In genomic region chrX:97482901-97483300, GRCh38 we compare ENCODE assay signal across 32 cellular contexts.
"Had no signal": no experiment of that assay in that cellular context is flagged by ENCODE, and none has a peak within 500 bp of the region (broad histone marks: within the 10 kb centered on the region; RNA-seq: fewer than 3 reads in every experiment).

No MANE protein-coding gene starts in this region.

- DNase-seq: activated CD4-positive, alpha-beta memory T cell treated with anti-CD3 and anti-CD28 coated beads, Interleukin-2, amount 10 ng/mL, durations not matched to agents 7 days and 5 days; activated CD4-positive, alpha-beta T cell treated with anti-CD3 and anti-CD28 coated beads for 1 hour; activated CD4-positive, alpha-beta T cell treated with anti-CD3 and anti-CD28 coated beads for 48 hours; activated CD4-positive, CD25-positive, alpha-beta regulatory T cell; activated CD8-positive, alpha-beta memory T cell treated with anti-CD3 and anti-CD28 coated beads for 24 hours; activated CD8-positive, alpha-beta memory T cell treated with anti-CD3 and anti-CD28 coated beads, Interleukin-2, amount 10 ng/mL, durations not matched to agents 7 days and 5 days; activated CD8-positive, alpha-beta memory T cell treated with anti-CD3 and anti-CD28 coated beads, Interleukin-2, amount 50 U/mL, for 48 hours; activated effector memory CD4-positive, alpha-beta T cell treated with Interleukin-2 at 50 U/mL for 16 hours; activated naive CD8-positive, alpha-beta T cell treated with anti-CD3 and anti-CD28 coated beads, Interleukin-2, amount 10 ng/mL, durations not matched to agents 7 days and 5 days; activated T-cell treated with anti-CD3 and anti-CD28 coated beads, Interleukin-2, amount 50 U/mL, for 48 hours; amygdala; body of pancreas; cerebellar nuclear complex; Kasumi-1; KG1; MG63; NCI-H1092; NCI-H1436 treated with DMSO at 0.1 percent for 48 hours; NCI-H1694 treated with DMSO at 0.1 percent for 48 hours; NCI-H2029; NCI-H345; NCI-H524 treated with DMSO at 0.1 percent for 48 hours; NK-92 treated with Interleukin-12 subunit alpha and Interleukin-12 subunit beta, amount 100 ng/mL, for 24 hours; Right ventricle myocardium superior; SW 1271; T-helper 1 cell; T-helper 2 cell; T-helper 9 cell had no signal

- H3K27ac ChIP-seq: ascending aorta, body of pancreas, breast epithelium, VCaP had no signal

- H3K4me3 Mint-ChIP-seq: activated CD4-positive, alpha-beta memory T cell treated with anti-CD3 and anti-CD28 coated beads, Interleukin-2, amount 10 ng/mL, durations not matched to agents 7 days and 5 days; activated CD8-positive, alpha-beta memory T cell treated with anti-CD3 and anti-CD28 coated beads, Interleukin-2, amount 10 ng/mL, durations not matched to agents 7 days and 5 days; activated naive CD4-positive, alpha-beta T cell treated with anti-CD3 and anti-CD28 coated beads, Interleukin-2, amount 50 U/mL, for 24 hours; activated naive CD8-positive, alpha-beta T cell treated with anti-CD3 and anti-CD28 coated beads, Interleukin-2, amount 10 ng/mL, durations not matched to agents 7 days and 5 days had no signal

- H3K27me3 ChIP-seq: ascending aorta, body of pancreas, MG63 had no signal

- H3K9me3 Mint-ChIP-seq: activated CD4-positive, alpha-beta memory T cell treated with anti-CD3 and anti-CD28 coated beads, Interleukin-2, amount 10 ng/mL, durations not matched to agents 7 days and 5 days; activated naive CD4-positive, alpha-beta T cell treated with anti-CD3 and anti-CD28 coated beads, Interleukin-2, amount 50 U/mL, for 24 hours; activated naive CD8-positive, alpha-beta T cell treated with anti-CD3 and anti-CD28 coated beads, Interleukin-2, amount 10 ng/mL, durations not matched to agents 7 days and 5 days had no signal

- H3K9me3 ChIP-seq: ascending aorta, body of pancreas, breast epithelium, MG63 had no signal

- H3K27ac Mint-ChIP-seq: activated CD4-positive, alpha-beta memory T cell treated with anti-CD3 and anti-CD28 coated beads, Interleukin-2, amount 10 ng/mL, durations not matched to agents 7 days and 5 days; activated CD8-positive, alpha-beta memory T cell treated with anti-CD3 and anti-CD28 coated beads, Interleukin-2, amount 10 ng/mL, durations not matched to agents 7 days and 5 days; activated naive CD4-positive, alpha-beta T cell treated with anti-CD3 and anti-CD28 coated beads, Interleukin-2, amount 50 U/mL, for 24 hours; activated naive CD8-positive, alpha-beta T cell treated with anti-CD3 and anti-CD28 coated beads, Interleukin-2, amount 10 ng/mL, durations not matched to agents 7 days and 5 days had no signal

- H3K4me3 ChIP-seq: ascending aorta, body of pancreas, breast epithelium, MG63 had no signal

- H3K36me3 ChIP-seq: ascending aorta, breast epithelium, MG63 had no signal

- H3K27me3 Mint-ChIP-seq: activated CD4-positive, alpha-beta memory T cell treated with anti-CD3 and anti-CD28 coated beads, Interleukin-2, amount 10 ng/mL, durations not matched to agents 7 days and 5 days; activated CD8-positive, alpha-beta memory T cell treated with anti-CD3 and anti-CD28 coated beads, Interleukin-2, amount 10 ng/mL, durations not matched to agents 7 days and 5 days; activated naive CD4-positive, alpha-beta T cell treated with anti-CD3 and anti-CD28 coated beads, Interleukin-2, amount 50 U/mL, for 24 hours; activated naive CD8-positive, alpha-beta T cell treated with anti-CD3 and anti-CD28 coated beads, Interleukin-2, amount 10 ng/mL, durations not matched to agents 7 days and 5 days had no signal

- H3K4me1 Mint-ChIP-seq: activated CD4-positive, alpha-beta memory T cell treated with anti-CD3 and anti-CD28 coated beads, Interleukin-2, amount 10 ng/mL, durations not matched to agents 7 days and 5 days; activated CD8-positive, alpha-beta memory T cell treated with anti-CD3 and anti-CD28 coated beads, Interleukin-2, amount 10 ng/mL, durations not matched to agents 7 days and 5 days; activated naive CD4-positive, alpha-beta T cell treated with anti-CD3 and anti-CD28 coated beads, Interleukin-2, amount 50 U/mL, for 24 hours; activated naive CD8-positive, alpha-beta T cell treated with anti-CD3 and anti-CD28 coated beads, Interleukin-2, amount 10 ng/mL, durations not matched to agents 7 days and 5 days had no signal

- H3K36me3 Mint-ChIP-seq: activated CD8-positive, alpha-beta memory T cell treated with anti-CD3 and anti-CD28 coated beads, Interleukin-2, amount 10 ng/mL, durations not matched to agents 7 days and 5 days; activated naive CD4-positive, alpha-beta T cell treated with anti-CD3 and anti-CD28 coated beads, Interleukin-2, amount 50 U/mL, for 24 hours; activated naive CD8-positive, alpha-beta T cell treated with anti-CD3 and anti-CD28 coated beads, Interleukin-2, amount 10 ng/mL, durations not matched to agents 7 days and 5 days had no signal

- H3K4me1 ChIP-seq: ascending aorta, body of pancreas, breast epithelium had no signal
